Comparison of ENCODE assay signal across 29 cellular contexts in genomic region chr10:99654791-99655190, GRCh38. TPM values are rescaled to one million over a fixed set of nuclear protein-coding genes. Genes with fewer than 3 reads are reported as not detected.
DNase-seq lines count a peak whose midpoint lies in the region; TF ChIP-seq lines count a peak whose summit lies in the region.
"Had no signal": no experiment of that assay in that cellular context is flagged by ENCODE, and none has a peak within 500 bp of the region (broad histone marks: within the 10 kb centered on the region; RNA-seq: fewer than 3 reads in every experiment).

No MANE protein-coding gene starts in this region.

- H3K36me3 Mint-ChIP-seq in glutamatergic neuron (ENCODE audit: unreplicated experiment) = no peaks in the 10 kb centered on the region
- H3K36me3 Mint-ChIP-seq: activated naive CD8-positive, alpha-beta T cell treated with anti-CD3 and anti-CD28 coated beads, Interleukin-2, amount 10 ng/mL, durations not matched to agents 7 days and 5 days; natural killer cell treated with Interleukin-12 subunit alpha and Interleukin-12 subunit beta and Interleukin-15 and Interleukin-18, amount 100 ng/mL, for 72 hours had no signal

- H3K4me1 Mint-ChIP-seq in glutamatergic neuron (ENCODE audit: low read depth, unreplicated experiment) = no peaks in the 10 kb centered on the region

- H3K27ac Mint-ChIP-seq in glutamatergic neuron (ENCODE audit: unreplicated experiment) = no peak overlapping the region
- H3K27ac Mint-ChIP-seq: activated naive CD8-positive, alpha-beta T cell treated with anti-CD3 and anti-CD28 coated beads, Interleukin-2, amount 10 ng/mL, durations not matched to agents 7 days and 5 days; H9; natural killer cell treated with Interleukin-12 subunit alpha and Interleukin-12 subunit beta and Interleukin-15 and Interleukin-18, amount 100 ng/mL, for 72 hours had no signal

- no peaks in the 10 kb centered on the region for H3K27me3 ChIP-seq in esophagus squamous epithelium
- no peaks in the 10 kb centered on the region for H3K27me3 ChIP-seq in suprapubic skin
- H3K27me3 ChIP-seq in dorsolateral prefrontal cortex = no peaks in the 10 kb centered on the region
- H3K27me3 ChIP-seq: heart left ventricle, upper lobe of left lung had no signal

- no peak overlapping the region for H3K4me3 Mint-ChIP-seq in glutamatergic neuron (ENCODE audit: unreplicated experiment)
- H3K4me3 Mint-ChIP-seq: activated naive CD8-positive, alpha-beta T cell treated with anti-CD3 and anti-CD28 coated beads, Interleukin-2, amount 10 ng/mL, durations not matched to agents 7 days and 5 days; H9; natural killer cell treated with Interleukin-12 subunit alpha and Interleukin-12 subunit beta and Interleukin-15 and Interleukin-18, amount 100 ng/mL, for 72 hours had no signal

- peak; percentile 67 for DNase-seq in M059J (ENCODE audit: low read depth)
- DNase-seq in esophagus squamous epithelium (lab: John Stamatoyannopoulos, UW) = no peak
- no peak for DNase-seq in suprapubic skin (ENCODE audit: low spot score in 2 of 2)
- DNase-seq in SK-N-DZ (ENCODE audit: low spot score) = no peak
- no peak for DNase-seq in dorsolateral prefrontal cortex
- no peak for DNase-seq in glutamatergic neuron
- DNase-seq: activated CD4-positive, alpha-beta T cell treated with anti-CD3 and anti-CD28 coated beads for 4 hours; activated effector memory CD4-positive, alpha-beta T cell treated with anti-CD3 and anti-CD28 coated beads, Interleukin-2, amount 50 U/mL, for 16 hours; activated naive CD8-positive, alpha-beta T cell treated with anti-CD3 and anti-CD28 coated beads, Interleukin-2, amount 10 ng/mL, durations not matched to agents 7 days and 5 days; activated T-cell treated with anti-CD3 and anti-CD28 coated beads for 4 hours; Caco-2; H9; heart left ventricle; Kasumi-1; kidney glomerular epithelial cell; lower lobe of right lung; mucosa of descending colon; NCI-H1092; NCI-H1694 treated with DMSO at 0.1 percent for 48 hours; NCI-H2171; NCI-H524 treated with DMSO at 0.1 percent for 48 hours; SK-N-SH; small intestine; stimulated activated CD4-positive, alpha-beta T cell treated with anti-CD3 and anti-CD28 coated beads, Interleukin-2, amount 100 ng/mL, for 24 hours; T-helper 2 cell; upper lobe of left lung had no signal

- no peak for TF ChIP-seq EP300 in suprapubic skin (IDR thresholded peaks at IDR 0.05)

- peaks cover 2% of the 10 kb centered on the region for H3K9me3 Mint-ChIP-seq in glutamatergic neuron (ENCODE audit: unreplicated experiment)
- H3K9me3 Mint-ChIP-seq: activated naive CD8-positive, alpha-beta T cell treated with anti-CD3 and anti-CD28 coated beads, Interleukin-2, amount 10 ng/mL, durations not matched to agents 7 days and 5 days; natural killer cell treated with Interleukin-12 subunit alpha and Interleukin-12 subunit beta and Interleukin-15 and Interleukin-18, amount 100 ng/mL, for 72 hours had no signal

- H3K36me3 ChIP-seq in esophagus squamous epithelium (no peaks in the 10 kb centered on the region), suprapubic skin (no peaks in the 10 kb centered on the region)
- H3K36me3 ChIP-seq: heart left ventricle, lower lobe of right lung, upper lobe of left lung had no signal

- TF ChIP-seq CTCF in VCaP (conservative IDR thresholded peaks at IDR 0.05) (no peak), esophagus squamous epithelium (IDR thresholded peaks at IDR 0.05) (no peak), suprapubic skin (IDR thresholded peaks at IDR 0.05) (no peak), dorsolateral prefrontal cortex (IDR thresholded peaks at IDR 0.05 in 54 of 56, conservative IDR thresholded peaks at IDR 0.05 in 2 of 56; ENCODE audit: low read depth in 1 of 56, partially characterized antibody in 56 of 56) (no peak), glutamatergic neuron (IDR thresholded peaks at IDR 0.05; ENCODE audit: partially characterized antibody, unreplicated experiment) (no peak)

- H3K4me1 ChIP-seq in esophagus squamous epithelium (peaks cover 12 to 72% (median 21%) of the 10 kb centered on the region in 3 donors), suprapubic skin (peaks cover 44% of the 10 kb centered on the region)

- WGBS in esophagus squamous epithelium, 2 donors = 32 to 43% methylated on average over 6 of the region's 6 CpGs
- 55% methylated on average over 6 of the region's 6 CpGs for WGBS in suprapubic skin

- no peaks in the 10 kb centered on the region for H3K9me3 ChIP-seq in esophagus squamous epithelium
- H3K9me3 ChIP-seq in suprapubic skin = no peaks in the 10 kb centered on the region
- H3K9me3 ChIP-seq: Caco-2, heart left ventricle, lower lobe of right lung, mucosa of descending colon, SK-N-SH, upper lobe of left lung had no signal

- intact Hi-C loops in esophagus squamous epithelium (cut with DNase I) (no loop called here), dorsolateral prefrontal cortex (cut with DNase I) (loop anchor here in 1 of 2 donors (5.0 kb wide), 1 partner anchor 32 kb away; the partner anchor contains the start of gene SLC25A28)

- peaks cover 4% of the 10 kb centered on the region for H3K27me3 Mint-ChIP-seq in glutamatergic neuron (ENCODE audit: unreplicated experiment)

- TF ChIP-seq POLR2A in esophagus squamous epithelium (IDR thresholded peaks at IDR 0.05) (no peak), suprapubic skin (IDR thresholded peaks at IDR 0.05) (no peak)

- H3K4me3 ChIP-seq in esophagus squamous epithelium = no peak overlapping the region
- no peak overlapping the region for H3K4me3 ChIP-seq in suprapubic skin
- H3K4me3 ChIP-seq in dorsolateral prefrontal cortex = no peak overlapping the region
- H3K4me3 ChIP-seq: heart left ventricle, lower lobe of right lung, mucosa of descending colon, upper lobe of left lung had no signal

- peak overlapping the region; percentile 43 for H3K27ac ChIP-seq in VCaP
- peak overlapping the region in 3 of 4 donors; percentile 82 to 94 (median 86) for H3K27ac ChIP-seq in esophagus squamous epithelium
- H3K27ac ChIP-seq in suprapubic skin = peak overlapping the region; percentile 59
- H3K27ac ChIP-seq in dorsolateral prefrontal cortex = no peak overlapping the region
- H3K27ac ChIP-seq: C4-2B, heart left ventricle, lower lobe of right lung had no signal

RNA-seq across cellular contexts. Expression of gene ENTPD7, which starts 4.5 kb away (rescaled TPM):
- total RNA-seq in M059J (2014; rRNA removed; shearing (Covaris generic)) = 10.0 and 17.4 TPM in 2 replicates
- total RNA-seq in esophagus squamous epithelium (10 to 100 TPM in 3 of 4 donors, 1 to 10 TPM in 1; 9.0 to 31.7 (median 16.5) TPM), suprapubic skin (10 to 100 TPM in 2 of 4 donors, 1 to 10 TPM in 2; 9.6 to 13.5 (median 10.0) TPM), dorsolateral prefrontal cortex (1 to 10 TPM; 2.1 to 7.5 (median 4.3) TPM), glutamatergic neuron (ENCODE audit: unreplicated experiment) (11.0 TPM)
- 5.2 and 7.4 TPM in 2 replicates for polyA plus RNA-seq in SK-N-DZ (2014; cell fraction: cytosol; rRNA removed)
- 2.4 and 2.8 TPM in 2 replicates for polyA plus RNA-seq in SK-N-DZ (2014; cell fraction: nucleus; rRNA removed)

RNA-seq across cellular contexts. Expression of gene SLC25A28, which starts 34.6 kb away (rescaled TPM):
- 36.5 and 47.9 TPM in 2 replicates for total RNA-seq in M059J (2014; rRNA removed; shearing (Covaris generic))
- total RNA-seq in esophagus squamous epithelium (10 to 100 TPM; 13.8 to 38.0 (median 31.6) TPM), suprapubic skin (10 to 100 TPM; 37.0 to 69.4 (median 42.2) TPM), dorsolateral prefrontal cortex (10 to 100 TPM; 47.6 to 99.2 (median 67.5) TPM), glutamatergic neuron (ENCODE audit: unreplicated experiment) (27.1 TPM)
- polyA plus RNA-seq in SK-N-DZ (2014; cell fraction: cytosol; rRNA removed) = 23.9 and 31.7 TPM in 2 replicates
- polyA plus RNA-seq in SK-N-DZ (2014; cell fraction: nucleus; rRNA removed) = 90.3 and 105 TPM in 2 replicates

Comparison
In these comparisons a context has a peak if more than half of its experiments do, and no peak if none do; other contexts are left out.
1. H3K27ac ChIP-seq: peak in VCaP (single experiment), esophagus squamous epithelium (3 of 4) and suprapubic skin (single experiment); none in dorsolateral prefrontal cortex (0 of 59).